Comparison of ENCODE assay signal across 26 cellular contexts in the genomic region with DNA sequence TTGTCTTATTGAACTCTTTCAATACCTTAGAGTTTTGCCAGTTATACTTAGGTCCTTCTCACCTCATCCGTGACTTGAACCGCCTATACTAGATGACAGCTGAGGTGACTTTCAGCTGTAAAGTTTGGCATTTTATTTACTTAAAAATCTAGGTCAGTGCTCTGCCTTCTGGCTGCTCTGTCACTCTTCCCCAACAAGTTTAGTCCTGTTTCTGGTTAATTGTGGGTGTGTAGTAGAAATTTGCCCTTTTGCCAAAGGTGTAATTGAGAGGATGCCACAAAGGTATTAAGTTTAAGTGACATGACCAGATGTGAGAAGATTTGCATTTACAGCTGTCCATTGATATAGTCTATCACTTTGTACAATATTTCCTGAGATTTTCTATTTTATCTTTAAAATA.
"Had no signal": no experiment of that assay in that cellular context is flagged by ENCODE, and none has a peak within 500 bp of the region (broad histone marks: within the 10 kb centered on the region; RNA-seq: fewer than 3 reads in every experiment).

No MANE protein-coding gene starts in this region.

- H3K4me3 ChIP-seq: coronary artery, gastrocnemius medialis, lung, mucosa of descending colon, neural progenitor cell, prostate gland, right atrium auricular region, smooth muscle cell, stomach, thyroid gland, vagina had no signal

- H3K9ac ChIP-seq: neural progenitor cell had no signal

- H3K27me3 ChIP-seq: gastrocnemius medialis, neural progenitor cell, right atrium auricular region, stomach, thyroid gland, vagina had no signal

- H3K36me3 ChIP-seq: gastrocnemius medialis, neural progenitor cell, prostate gland, right atrium auricular region, vagina had no signal

- H2AFZ ChIP-seq: neural progenitor cell had no signal

- DNase-seq: dermis blood vessel endothelial cell; effector memory CD4-positive, alpha-beta T cell; erythroblast; gastrocnemius medialis; head of caudate nucleus; mesenchymal stem cell; mucosa of descending colon; naive B cell; stimulated activated CD4-positive, alpha-beta T cell treated with anti-CD3 and anti-CD28 coated beads, Interleukin-12 subunit alpha, Interleukin-12 subunit beta, amount 100 ng/mL, for 4 hours; stimulated activated CD4-positive, alpha-beta T cell treated with anti-CD3 and anti-CD28 coated beads, Interleukin-1b, Interleukin-23, amount 100 ng/mL, for 48 hours; stimulated activated CD4-positive, alpha-beta T cell treated with anti-CD3 and anti-CD28 coated beads, Interleukin-4, amount 100 ng/mL, for 1 hour; stimulated activated naive CD4-positive, alpha-beta T cell treated with Interleukin-2 at 50 U/mL for 16 hours; stomach; thyroid gland; trophoblast cell had no signal

- H3K4me2 ChIP-seq: neural progenitor cell, smooth muscle cell had no signal

- H3K27ac ChIP-seq: coronary artery, neural progenitor cell, prostate gland, right atrium auricular region, stomach, thyroid gland, vagina had no signal

- H3K9me3 ChIP-seq: gastrocnemius medialis, mucosa of descending colon, prostate gland, right atrium auricular region, stomach, thyroid gland, vagina had no signal

- ATAC-seq: left lobe of liver; mucosa of descending colon; natural killer cell treated with Interleukin-12 subunit alpha and Interleukin-12 subunit beta and Interleukin-15 and Interleukin-18, amount 100 ng/mL, for 72 hours; sciatic nerve; stimulated activated effector memory CD8-positive, alpha-beta T cell treated with anti-CD3 and anti-CD28 coated beads, Interleukin-12 subunit alpha, Interleukin-12 subunit beta, amount 100 ng/mL, for 72 hours had no signal
